In the genomic region with DNA sequence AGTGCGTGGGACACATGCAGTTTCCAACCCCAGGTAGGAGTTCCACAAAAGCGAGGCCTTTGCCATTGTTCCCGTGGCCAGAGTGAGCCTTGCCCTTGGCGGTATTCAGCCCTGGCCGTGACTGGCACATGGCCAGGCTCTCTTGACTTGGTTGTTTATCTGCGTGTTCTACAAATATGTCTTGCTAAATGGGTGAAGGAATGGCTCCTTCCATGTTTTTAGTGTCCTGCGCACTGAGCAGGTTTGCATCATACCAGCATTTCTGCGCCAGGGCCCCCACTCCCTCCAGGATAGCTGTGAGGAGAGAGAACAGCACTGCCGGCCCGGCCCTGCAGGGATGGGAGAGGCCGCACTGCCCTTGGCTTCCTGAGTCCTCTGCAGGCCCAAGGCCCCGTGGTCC, we compare ENCODE assay signal across 7 cellular contexts. TPM values are rescaled to one million over a fixed set of nuclear protein-coding genes. Genes with fewer than 3 reads are reported as not detected.
DNase-seq lines count a peak whose midpoint lies in the region; ATAC-seq and TF ChIP-seq lines count a peak whose summit lies in the region.

No MANE protein-coding gene starts in this region.

- peak; percentile 49 for ATAC-seq in body of pancreas

- no peak for TF ChIP-seq POLR2A in body of pancreas (IDR thresholded peaks at IDR 0.05)

- TF ChIP-seq RAD21 in Ishikawa (IDR thresholded peaks at IDR 0.05; ENCODE audit: low read depth) = no peak

- H3K27me3 ChIP-seq in body of pancreas (no peaks in the 10 kb centered on the region), layer of hippocampus (ENCODE audit: control insufficient read depth, insufficient read depth, low read length) (no peaks in the 10 kb centered on the region), subcutaneous abdominal adipose tissue (ENCODE audit: control insufficient read depth in 5 of 5, insufficient read depth in 4 of 5, low read length in 5 of 5) (no peaks in the 10 kb centered on the region)

- peak overlapping the region in 1 of 5 donors; percentile 28 for H3K9ac ChIP-seq in subcutaneous abdominal adipose tissue (ENCODE audit: low read length in 5 of 5)

- H3K9me3 ChIP-seq in body of pancreas (no peaks in the 10 kb centered on the region), subcutaneous abdominal adipose tissue (ENCODE audit: control insufficient read depth in 5 of 5, low read length in 5 of 5) (no peaks in the 10 kb centered on the region)

- DNase-seq in body of pancreas (peak; percentile 73 to 85 (median 78)), NCI-H2196 (lab: John Stamatoyannopoulos, UW; ENCODE audit: unreplicated experiment) (no peak), NCI-H1694 (lab: John Stamatoyannopoulos, UW) (no peak), NCI-H526 (lab: John Stamatoyannopoulos, UW) (no peak)

- intact Hi-C loops in body of pancreas (cut with DNase I) = no loop called here

- TF ChIP-seq CTCF in body of pancreas (IDR thresholded peaks at IDR 0.05) = no peak

- peaks cover 0 to 25% of the 10 kb centered on the region in 2 donors for H3K36me3 ChIP-seq in body of pancreas (replicated peaks in 1 of 2; ENCODE audit: insufficient read depth in 1 of 2, low read depth in 2 of 2)
- peaks cover 0 to 79% (median 72%) of the 10 kb centered on the region in 5 donors for H3K36me3 ChIP-seq in subcutaneous abdominal adipose tissue (ENCODE audit: control insufficient read depth in 5 of 5, insufficient read depth in 5 of 5, low read length in 5 of 5)

- H3K4me1 ChIP-seq in body of pancreas (peaks cover 23% of the 10 kb centered on the region), subcutaneous abdominal adipose tissue (ENCODE audit: control insufficient read depth in 5 of 5, insufficient read depth in 5 of 5, low read length in 5 of 5) (peaks cover 9 to 39% (median 31%) of the 10 kb centered on the region in 5 donors)

- H3K27ac ChIP-seq in body of pancreas = peak overlapping the region; percentile 60 to 73 (median 70)
- H3K27ac ChIP-seq in layer of hippocampus (ENCODE audit: low read depth, low read length) = peak overlapping the region; percentile 92
- H3K27ac ChIP-seq in subcutaneous abdominal adipose tissue (ENCODE audit: low read depth, low read length) = peak overlapping the region; percentile 14

- WGBS in body of pancreas, 2 donors = 8 to 38% methylated on average over 6 to 12 of the region's 12 CpGs

- H3K4me3 ChIP-seq in body of pancreas (no peak overlapping the region), subcutaneous abdominal adipose tissue (ENCODE audit: low read depth in 1 of 5, low read length in 5 of 5) (no peak overlapping the region)

- TF ChIP-seq EP300 in Ishikawa (IDR thresholded peaks at IDR 0.05; ENCODE audit: borderline replicate concordance) = no peak

TF ChIP-seq in Ishikawa, 13 proteins besides CTCF, POLR2A, EP300 and RAD21:
- no peak for TF ChIP-seq YY1 (IDR thresholded peaks at IDR 0.05; ENCODE audit: low read depth)
- TF ChIP-seq NFIC (IDR thresholded peaks at IDR 0.05) = peak; percentile 10; the same call in 1 of the 2 replicates
- no peak for TF ChIP-seq ZBTB7A (IDR thresholded peaks at IDR 0.05; ENCODE audit: low read depth)
- TF ChIP-seq CREB1 (IDR thresholded peaks at IDR 0.05; ENCODE audit: low read depth) = no peak
- TF ChIP-seq, protein P1, sequence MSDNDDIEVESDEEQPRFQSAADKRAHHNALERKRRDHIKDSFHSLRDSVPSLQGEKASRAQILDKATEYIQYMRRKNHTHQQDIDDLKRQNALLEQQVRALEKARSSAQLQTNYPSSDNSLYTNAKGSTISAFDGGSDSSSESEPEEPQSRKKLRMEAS (IDR thresholded peaks at IDR 0.05) = no peak
- no peak for TF ChIP-seq EGR1 (IDR thresholded peaks at IDR 0.05)
TF ChIP-seq in Ishikawa: peak in this region for 1.

RNA-seq across cellular contexts. Expression of gene POLR3H, which starts 20.0 kb away (rescaled TPM):
- 10 to 100 TPM; 18.9 to 24.7 TPM for total RNA-seq in body of pancreas

RNA-seq across cellular contexts. Expression of gene CSDC2, which starts 36.5 kb away (rescaled TPM):
- 10 to 100 TPM; 30.0 to 42.8 TPM for total RNA-seq in body of pancreas

RNA-seq across cellular contexts. Expression of gene ACO2, which starts 55.4 kb away (rescaled TPM):
- 10 to 100 TPM; 32.7 to 75.5 TPM for total RNA-seq in body of pancreas

RNA-seq across cellular contexts. Expression of gene PHF5A, which starts 55.8 kb away (rescaled TPM):
- 10 to 100 TPM; 15.5 to 19.2 TPM for total RNA-seq in body of pancreas

Comparison
In these comparisons a context has a peak if more than half of its experiments do, and no peak if none do; other contexts are left out.
1. DNase-seq: peak in body of pancreas (4 of 4); none in NCI-H2196 (single experiment), NCI-H1694 (single experiment) and NCI-H526 (0 of 2).
2. H3K27ac ChIP-seq: peak in every context shown above with its lines; median percentile 92 in layer of hippocampus; 70 in body of pancreas; 14 in subcutaneous abdominal adipose tissue.